8 cellular contexts compared by ENCODE assay signal in the genomic region with DNA sequence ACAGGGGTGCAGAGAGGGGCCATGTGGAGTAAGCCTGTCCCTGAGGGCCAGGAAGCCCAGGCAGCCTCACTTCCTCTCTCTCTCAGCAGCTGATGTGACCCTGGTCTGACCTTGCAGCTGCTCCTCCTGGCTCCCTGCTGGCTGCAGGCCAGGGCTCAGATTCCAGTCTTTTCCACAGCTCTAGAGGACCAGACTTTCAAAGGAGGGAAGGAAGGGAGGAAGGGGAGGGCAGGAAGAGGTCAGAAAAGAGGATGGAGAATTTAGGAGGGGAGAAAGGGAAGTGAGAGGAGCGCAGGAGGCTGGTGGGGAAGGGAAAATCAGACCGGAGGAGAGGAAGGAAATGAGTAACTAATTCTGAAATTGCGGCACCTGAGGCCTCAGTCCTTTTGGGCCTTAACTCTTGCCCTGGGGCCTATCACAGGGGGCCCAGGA. TPM values are rescaled to one million over a fixed set of nuclear protein-coding genes. Genes with fewer than 3 reads are reported as not detected.
DNase-seq lines count a peak whose midpoint lies in the region; ATAC-seq, FAIRE-seq and TF ChIP-seq lines count a peak whose summit lies in the region.

No MANE protein-coding gene starts in this region.

- peaks cover 21% of the 10 kb centered on the region for H3K4me1 Mint-ChIP-seq in WTC11

- FAIRE-seq in HTR-8/SVneo (lab: Jason Lieb, UNC) = peak; percentile 91
- FAIRE-seq in urothelium cell line (lab: Jason Lieb, UNC) = peak; percentile 40

- CTCF ChIA-PET in WTC11 (lab: Charles Lee) = interaction anchor here (0.8 to 2.8 kb wide), 5 partner anchors 10 to 152 kb away, joined by 3 to 24 read pairs (median 3); no protein-coding TSS in a partner anchor

- POLR2A ChIA-PET in WTC11 (lab: Charles Lee) = no interaction called here

- ATAC-seq in GM18909 (IDR thresholded peaks at IDR 0.05; ENCODE audit: poor library complexity, unreplicated experiment) (peak; percentile 81), WTC11 (peak; percentile 97), HG03565 (IDR thresholded peaks at IDR 0.05; ENCODE audit: unreplicated experiment) (no peak)

- H3K36me3 Mint-ChIP-seq in WTC11 = no peaks in the 10 kb centered on the region

- H3K4me3 Mint-ChIP-seq in WTC11 = no peak overlapping the region

- peaks cover 10% of the 10 kb centered on the region; the same call in 1 of the 2 replicates for H3K9me3 Mint-ChIP-seq in WTC11

- peak; percentile 47 for DNase-seq in AG08395 (ENCODE audit: low spot score)
- peak; percentile 87 for DNase-seq in HTR-8/SVneo (ENCODE audit: insufficient read length, low spot score)
- peak; percentile 51 for DNase-seq in WTC11 (ENCODE audit: low spot score)
- peak; percentile 64 for DNase-seq in islet precursor cell
- peak; percentile 85 for DNase-seq in urothelium cell line (ENCODE audit: low spot score)
- DNase-seq in T-helper 1 cell = no peak

- H3K27me3 Mint-ChIP-seq in WTC11 (ENCODE audit: low read depth) = peaks cover 2% of the 10 kb centered on the region; the same call in 1 of the 2 replicates

- no peak for TF ChIP-seq CTCF in WTC11 (IDR thresholded peaks at IDR 0.05)

- H3K27ac Mint-ChIP-seq in WTC11 = no peak overlapping the region

TF ChIP-seq in WTC11, 78 proteins besides CTCF, POLR2A, EP300 and RAD21:
- TF ChIP-seq PREB (CRISPR knock-in tag; IDR thresholded peaks at IDR 0.05; ENCODE audit: borderline replicate concordance) (no peak), SMAD4 (CRISPR knock-in tag; IDR thresholded peaks at IDR 0.05) (no peak), ZNF263 (CRISPR knock-in tag; IDR thresholded peaks at IDR 0.05; ENCODE audit: low read depth) (peak; percentile 73; the same call in 1 of the 2 replicates), ETV6 (CRISPR knock-in tag; IDR thresholded peaks at IDR 0.05) (peak; percentile 63; the same call in 1 of the 2 replicates), SP1 (CRISPR knock-in tag; conservative IDR thresholded peaks at IDR 0.05) (0 out of 2 replicates have a peak, but pooled peaks have one; percentile 18), ESRRA (CRISPR knock-in tag; IDR thresholded peaks at IDR 0.05; ENCODE audit: borderline replicate concordance) (peak; percentile 95)
- TF ChIP-seq, protein P1, sequence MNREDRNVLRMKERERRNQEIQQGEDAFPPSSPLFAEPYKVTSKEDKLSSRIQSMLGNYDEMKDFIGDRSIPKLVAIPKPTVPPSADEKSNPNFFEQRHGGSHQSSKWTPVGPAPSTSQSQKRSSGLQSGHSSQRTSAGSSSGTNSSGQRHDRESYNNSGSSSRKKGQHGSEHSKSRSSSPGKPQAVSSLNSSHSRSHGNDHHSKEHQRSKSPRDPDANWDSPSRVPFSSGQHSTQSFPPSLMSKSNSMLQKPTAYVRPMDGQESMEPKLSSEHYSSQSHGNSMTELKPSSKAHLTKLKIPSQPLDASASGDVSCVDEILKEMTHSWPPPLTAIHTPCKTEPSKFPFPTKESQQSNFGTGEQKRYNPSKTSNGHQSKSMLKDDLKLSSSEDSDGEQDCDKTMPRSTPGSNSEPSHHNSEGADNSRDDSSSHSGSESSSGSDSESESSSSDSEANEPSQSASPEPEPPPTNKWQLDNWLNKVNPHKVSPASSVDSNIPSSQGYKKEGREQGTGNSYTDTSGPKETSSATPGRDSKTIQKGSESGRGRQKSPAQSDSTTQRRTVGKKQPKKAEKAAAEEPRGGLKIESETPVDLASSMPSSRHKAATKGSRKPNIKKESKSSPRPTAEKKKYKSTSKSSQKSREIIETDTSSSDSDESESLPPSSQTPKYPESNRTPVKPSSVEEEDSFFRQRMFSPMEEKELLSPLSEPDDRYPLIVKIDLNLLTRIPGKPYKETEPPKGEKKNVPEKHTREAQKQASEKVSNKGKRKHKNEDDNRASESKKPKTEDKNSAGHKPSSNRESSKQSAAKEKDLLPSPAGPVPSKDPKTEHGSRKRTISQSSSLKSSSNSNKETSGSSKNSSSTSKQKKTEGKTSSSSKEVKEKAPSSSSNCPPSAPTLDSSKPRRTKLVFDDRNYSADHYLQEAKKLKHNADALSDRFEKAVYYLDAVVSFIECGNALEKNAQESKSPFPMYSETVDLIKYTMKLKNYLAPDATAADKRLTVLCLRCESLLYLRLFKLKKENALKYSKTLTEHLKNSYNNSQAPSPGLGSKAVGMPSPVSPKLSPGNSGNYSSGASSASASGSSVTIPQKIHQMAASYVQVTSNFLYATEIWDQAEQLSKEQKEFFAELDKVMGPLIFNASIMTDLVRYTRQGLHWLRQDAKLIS (CRISPR knock-in tag; IDR thresholded peaks at IDR 0.05; ENCODE audit: borderline replicate concordance) = 0 out of 2 replicates have a peak, but pooled peaks have one; percentile 26
TF ChIP-seq in WTC11: peak in this region for 5.

RNA-seq across cellular contexts. Expression of gene VASH1, which starts 40.9 kb away (rescaled TPM):
- 7.2 to 10.9 TPM (median 10.5 TPM) in 3 replicates for total RNA-seq in WTC11 (2021)

Comparison
In these comparisons a context has a peak if more than half of its experiments do, and no peak if none do; other contexts are left out.
1. DNase-seq: peak in AG08395 (single experiment), HTR-8/SVneo (single experiment), WTC11 (single experiment), islet precursor cell (single experiment) and urothelium cell line (single experiment); none in T-helper 1 cell (0 of 5).